Comparison of ENCODE assay signal across 8 cellular contexts in genomic region chr11:2991477-2992233, GRCh38. TPM values are rescaled to one million over a fixed set of nuclear protein-coding genes. Genes with fewer than 3 reads are reported as not detected.
DNase-seq lines count a peak whose midpoint lies in the region; ATAC-seq, FAIRE-seq and TF ChIP-seq lines count a peak whose summit lies in the region.

No MANE protein-coding gene starts in this region.

- H3K36me3 Mint-ChIP-seq in CD4-positive, CD25-positive, alpha-beta regulatory T cell: no peaks in the 10 kb centered on the region

- TF ChIP-seq RAD21 in H1 (IDR thresholded peaks at IDR 0.05 in 1 of 2, conservative IDR thresholded peaks at IDR 0.05 in 1 of 2; ENCODE audit: low read depth in 2 of 2, low read length in 2 of 2): no peak

- no peaks in the 10 kb centered on the region for H3K27me3 ChIP-seq in CD4-positive, CD25-positive, alpha-beta regulatory T cell (ENCODE audit: control insufficient read depth, insufficient read depth, low read length)
- H3K27me3 ChIP-seq in H1 (replicated peaks in 1 of 4; ENCODE audit: control insufficient read depth in 3 of 4, extremely low read depth in 1 of 4, insufficient read depth in 3 of 4, low read length in 3 of 4) (no peaks in the 10 kb centered on the region), tibial artery (no peaks in the 10 kb centered on the region)

- no peak overlapping the region for H2BK20ac ChIP-seq in H1 (ENCODE audit: low read length)

- DNase-seq in CD4-positive, CD25-positive, alpha-beta regulatory T cell: peak in 1 of 3 donors; percentile 55
- DNase-seq in H1 (ENCODE audit: low read depth in 1 of 2, low spot score in 2 of 2) (no peak), mesenteric fat pad (ENCODE audit: low spot score) (peak; percentile 92), tibial artery (no peak), GM13977 (ENCODE audit: low spot score) (no peak)

- H4K20me1 ChIP-seq in H1 (replicated peaks in 1 of 2; ENCODE audit: control insufficient read depth in 1 of 2, insufficient read depth in 2 of 2, low read length in 2 of 2): peaks cover 11 to 20% of the 10 kb centered on the region in 2 experiments

- peak overlapping the region; percentile 53 for H4K5ac ChIP-seq in H1 (ENCODE audit: insufficient read length, low read depth, low read length)

- H4K8ac ChIP-seq in H1 (ENCODE audit: extremely low read depth, insufficient read depth, low read length): peak overlapping the region; percentile 98; the same call in 1 of the 2 replicates

- no peak for TF ChIP-seq EP300 in H1 (IDR thresholded peaks at IDR 0.05; ENCODE audit: borderline replicate concordance in 1 of 2, low read depth in 2 of 2, low read length in 2 of 2)

- WGBS in H1 (ENCODE audit: extremely low coverage in 1 of 2, insufficient coverage in 1 of 2, insufficient read length in 1 of 2, insufficient replicate concordance in 2 of 2, low coverage in 1 of 2, low lambda C conversion rate in 2 of 2, missing lambda C conversion rate in 1 of 2), 2 experiments: 2% methylated on average over 33 of the region's 79 CpGs; no CpG with 5 or more reads in 1 of the 2 experiments

- intact Hi-C loops in tibial artery (cut with DNase I; ENCODE audit: low total_unique reads): no loop called here

- H3K4me3 Mint-ChIP-seq in CD4-positive, CD25-positive, alpha-beta regulatory T cell: peak overlapping the region; percentile 98 to 100 (median 98)

- H3K9ac ChIP-seq in H1 (replicated peaks in 1 of 4; ENCODE audit: extremely low read depth in 1 of 4, low read depth in 3 of 4, low read length in 3 of 4): peak overlapping the region; percentile 86 to 98 (median 93)

- H3K4me1 Mint-ChIP-seq in CD4-positive, CD25-positive, alpha-beta regulatory T cell: peaks cover 14 to 38% (median 26%) of the 10 kb centered on the region in 4 donors

- peaks cover 11% of the 10 kb centered on the region for H3K23me2 ChIP-seq in H1 (ENCODE audit: low read depth, low read length)

- H3K27me3 Mint-ChIP-seq in CD4-positive, CD25-positive, alpha-beta regulatory T cell: peaks cover 10% of the 10 kb centered on the region

- no peak overlapping the region for H3K4ac ChIP-seq in H1 (replicated peaks; ENCODE audit: insufficient read length, low read depth, low read length)

- peaks cover 46 to 50% of the 10 kb centered on the region in 2 experiments for H3K79me2 ChIP-seq in H1 (ENCODE audit: control insufficient read depth in 1 of 2, insufficient read depth in 2 of 2, low read length in 2 of 2)

- no peak overlapping the region for H2BK15ac ChIP-seq in H1 (ENCODE audit: low read length)

- peak in 1 of 2 experiments; percentile 13; a peak in 1 of 3 replicates for TF ChIP-seq POLR2A in H1 (IDR thresholded peaks at IDR 0.05; ENCODE audit: control extremely low read depth in 1 of 2, low read depth in 2 of 2, low read length in 2 of 2)

- peak overlapping the region; percentile 15; the same call in 1 of the 2 replicates for H3K18ac ChIP-seq in H1 (ENCODE audit: extremely low read depth, low read length)

- peaks cover 4% of the 10 kb centered on the region for H3K36me3 ChIP-seq in CD4-positive, CD25-positive, alpha-beta regulatory T cell (ENCODE audit: control insufficient read depth, insufficient read depth, low read length)
- H3K36me3 ChIP-seq in H1 (ENCODE audit: control insufficient read depth in 2 of 4, insufficient read depth in 4 of 4, low read length in 3 of 4) (no peaks in the 10 kb centered on the region; a peak in 1 of 8 replicates), tibial artery (no peaks in the 10 kb centered on the region)

- no peak for FAIRE-seq in H1 (lab: Jason Lieb, UNC)

- in situ Hi-C loops in GM13977 (cut with MboI; ENCODE audit: low pct_unique_long_range_greater_than_20kb, low sequenced_read_pairs, unreplicated experiment): no loop called here

- no peak overlapping the region for H2AFZ ChIP-seq in H1 (ENCODE audit: low read length)

- no peak overlapping the region for H3K56ac ChIP-seq in H1 (replicated peaks; ENCODE audit: insufficient read length, low read depth, low read length)

- CTCF ChIA-PET in H1 (lab: Charles Lee; ENCODE audit: partially characterized antibody): interaction anchor here (0.8 kb wide), 1 partner anchor 16 kb away, joined by 4 read pairs; no protein-coding TSS in a partner anchor

- no peak overlapping the region for H2AK5ac ChIP-seq in H1 (ENCODE audit: low read depth, low read length)

- H3K23ac ChIP-seq in H1 (ENCODE audit: insufficient read length): no peak overlapping the region

- no peaks in the 10 kb centered on the region for H3K9me3 ChIP-seq in CD4-positive, CD25-positive, alpha-beta regulatory T cell (ENCODE audit: control insufficient read depth in 2 of 2, low read length in 2 of 2)
- H3K9me3 ChIP-seq in H1 (ENCODE audit: insufficient read depth in 2 of 2, low read depth in 1 of 2, low read length in 1 of 2) (no peaks in the 10 kb centered on the region), tibial artery (no peaks in the 10 kb centered on the region)

- no peaks in the 10 kb centered on the region for H3K9me3 Mint-ChIP-seq in CD4-positive, CD25-positive, alpha-beta regulatory T cell

- peak overlapping the region; percentile 97 to 99 (median 99) for H3K27ac Mint-ChIP-seq in CD4-positive, CD25-positive, alpha-beta regulatory T cell

- ATAC-seq in CD4-positive, CD25-positive, alpha-beta regulatory T cell (ENCODE audit: low read depth in 2 of 2): peak; percentile 29 to 32
- ATAC-seq in GM19035 (IDR thresholded peaks at IDR 0.05; ENCODE audit: unreplicated experiment) (peak; percentile 39), HG03175 (IDR thresholded peaks at IDR 0.05; ENCODE audit: unreplicated experiment) (peak; percentile 42), SK-N-SH treated with all-trans-retinoic acid at 6 μM for 48 hours (peak; percentile 39)

- H2BK120ac ChIP-seq in H1 (replicated peaks; ENCODE audit: low read depth, low read length): no peak overlapping the region

- H3K27ac ChIP-seq in CD4-positive, CD25-positive, alpha-beta regulatory T cell (ENCODE audit: insufficient read depth, low read length, poor library complexity, severe bottlenecking): peak overlapping the region; percentile 77
- H3K27ac ChIP-seq in H1 (ENCODE audit: low read depth, low read length) (peak overlapping the region; percentile 90), tibial artery (peak overlapping the region; percentile 90 to 95)

- POLR2A ChIA-PET in H1 (lab: Charles Lee; ENCODE audit: partially characterized antibody): interaction anchor here (0.6 to 4.0 kb wide), 24 partner anchors 8 to 432 kb away, joined by 3 to 28 read pairs (median 4); partner anchors contain the start of genes CARS1 and PHLDA2

- no peak overlapping the region for H3K14ac ChIP-seq in H1 (ENCODE audit: insufficient read length)

- peaks cover 10% of the 10 kb centered on the region for H3K79me1 ChIP-seq in H1 (ENCODE audit: low read depth, low read length)

- H3K4me3 ChIP-seq in CD4-positive, CD25-positive, alpha-beta regulatory T cell (ENCODE audit: low read depth, low read length): peak overlapping the region; percentile 97
- H3K4me3 ChIP-seq in H1 (ENCODE audit: extremely low read depth in 1 of 4, insufficient read depth in 2 of 4, low read depth in 3 of 4, low read length in 4 of 4) (peak overlapping the region; percentile 76 to 89 (median 86)), tibial artery (peak overlapping the region; percentile 81 to 89)

- no peak overlapping the region for H2BK12ac ChIP-seq in H1 (ENCODE audit: low read depth, low read length)

- peak overlapping the region; percentile 77 to 88 for H3K4me2 ChIP-seq in H1 (ENCODE audit: insufficient read depth in 1 of 2, low read depth in 2 of 2, low read length in 2 of 2)

- no peak overlapping the region for H4K91ac ChIP-seq in H1 (replicated peaks; ENCODE audit: insufficient read length, low read length)

- peak overlapping the region; percentile 81; the same call in 1 of the 2 replicates for H2BK5ac ChIP-seq in H1 (ENCODE audit: low read depth, low read length)

- TF ChIP-seq CTCF in H1 (IDR thresholded peaks at IDR 0.05; ENCODE audit: control extremely low read depth in 1 of 3, insufficient read depth in 1 of 3, low read depth in 1 of 3, low read length in 3 of 3): no peak
- TF ChIP-seq CTCF in tibial artery (IDR thresholded peaks at IDR 0.05): no peak
- no peak for TF ChIP-seq CTCF in GM13977 (IDR thresholded peaks at IDR 0.05; ENCODE audit: extremely low read depth, insufficient read depth, missing control alignments)

- H3K4me1 ChIP-seq in CD4-positive, CD25-positive, alpha-beta regulatory T cell (ENCODE audit: control insufficient read depth, insufficient read depth, low read length, poor library complexity, severe bottlenecking): peaks cover 42% of the 10 kb centered on the region
- H3K4me1 ChIP-seq in H1 (replicated peaks in 1 of 4; ENCODE audit: control insufficient read depth in 3 of 4, insufficient read depth in 4 of 4, low read length in 3 of 4): peaks cover 6 to 18% (median 8%) of the 10 kb centered on the region in 4 experiments
- peaks cover 0 to 51% (median 38%) of the 10 kb centered on the region in 4 donors for H3K4me1 ChIP-seq in tibial artery

TF ChIP-seq in SK-N-SH treated with all-trans-retinoic acid at 6 μM for 48 hours, 23 proteins besides CTCF, POLR2A, EP300 and RAD21:
- TF ChIP-seq CSDC2 (CRISPR knock-in tag; IDR thresholded peaks at IDR 0.05) (no peak), ZNF565 (CRISPR knock-in tag; conservative IDR thresholded peaks at IDR 0.05; ENCODE audit: low read depth) (no peak), ZFP3 (CRISPR knock-in tag; IDR thresholded peaks at IDR 0.05) (no peak)

TF ChIP-seq in H1, 55 proteins besides CTCF, POLR2A, EP300 and RAD21 (continues in another document):
- TF ChIP-seq SAP30 (IDR thresholded peaks at IDR 0.05; ENCODE audit: insufficient read depth, insufficient replicate concordance, low read length) (no peak), HDAC2 (IDR thresholded peaks at IDR 0.05; ENCODE audit: borderline replicate concordance in 1 of 2, low read depth in 2 of 2, low read length in 2 of 2) (peak in 1 of 2 experiments; percentile 93; a peak in 1 of 4 replicates), PHF8 (conservative IDR thresholded peaks at IDR 0.05; ENCODE audit: low read depth, low read length) (peak; percentile 35; the same call in 1 of the 2 replicates), RBBP5 (IDR thresholded peaks at IDR 0.05; ENCODE audit: borderline replicate concordance, low read depth, low read length) (0 out of 2 replicates have a peak, but pooled peaks have one; percentile 52)

RNA-seq across cellular contexts. Expression of gene NAP1L4, which starts 0.5 kb away (rescaled TPM):
- 351 TPM for total RNA-seq in CD4-positive, CD25-positive, alpha-beta regulatory T cell
- polyA plus RNA-seq in CD4-positive, CD25-positive, alpha-beta regulatory T cell: 100 to 1,000 TPM; 210 to 266 (median 227) TPM
- 190 and 194 TPM in 2 replicates for total RNA-seq in H1 (2021; fragmentation: NEBNext Ultra II Directional; extraction: Animal tissue kit (Norgen Biotek cat#: 25700))
- 75.8 and 81.4 TPM in 2 replicates for polyA plus RNA-seq in H1 (2011; rRNA removed)
- polyA plus RNA-seq in H1 (2011; cell fraction: cytosol; rRNA removed): 105 TPM
- 118 TPM for polyA plus RNA-seq in H1 (2011; cell fraction: nucleus; rRNA removed)
- polyA plus RNA-seq in H1 (2012, experiment 1 of 2): 128 to 175 TPM (median 137 TPM) in 4 replicates
- 37.8 TPM for polyA plus RNA-seq in H1 (2012, experiment 2 of 2)
- polyA plus RNA-seq in H1 (2013, experiment 1 of 2): 102 TPM
- 96.1 TPM for polyA plus RNA-seq in H1 (2013, experiment 2 of 2)
- 80.9 and 95.4 TPM in 2 replicates for polyA minus RNA-seq in H1 (2011; rRNA and poly(A)+ RNA removed)
- polyA minus RNA-seq in H1 (2011; cell fraction: cytosol; rRNA and poly(A)+ RNA removed): 46.7 TPM
- polyA minus RNA-seq in H1 (2011; cell fraction: nucleus; rRNA and poly(A)+ RNA removed): 103 TPM
- 96.1 TPM for total RNA-seq in mesenteric fat pad
